29 cellular contexts compared by ENCODE assay signal in the genomic region with DNA sequence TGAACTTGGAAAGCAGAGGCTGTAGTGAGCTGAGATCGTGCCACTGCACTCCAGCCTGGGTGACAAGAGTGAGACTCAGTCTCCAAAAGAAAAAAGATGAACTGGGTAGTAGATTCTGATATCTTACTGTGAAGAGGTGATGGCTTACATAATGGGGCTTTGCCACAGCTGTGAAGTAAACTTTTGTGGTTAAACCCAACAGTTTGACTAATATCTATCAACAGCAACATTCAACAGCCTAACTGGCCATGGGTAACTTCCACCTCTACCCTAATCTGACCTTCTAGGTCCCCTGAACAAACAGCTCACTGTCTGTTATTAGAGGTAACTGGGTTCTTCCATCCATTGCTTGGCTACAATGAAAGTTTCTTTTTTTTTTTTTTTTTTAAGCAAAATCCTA. TPM values are rescaled to one million over a fixed set of nuclear protein-coding genes. Genes with fewer than 3 reads are reported as not detected.
A peak's percentile ranks its signal among the peaks of the same experiment; 100 is the strongest.
DNase-seq lines count a peak whose midpoint lies in the region; ATAC-seq and TF ChIP-seq lines count a peak whose summit lies in the region.
"Had no signal": no experiment of that assay in that cellular context is flagged by ENCODE, and none has a peak within 500 bp of the region (broad histone marks: within the 10 kb centered on the region; RNA-seq: fewer than 3 reads in every experiment).

No MANE protein-coding gene starts in this region.

- ATAC-seq in GM18873 (IDR thresholded peaks at IDR 0.05; ENCODE audit: low FRiP score, unreplicated experiment) (peak; percentile 85), HG03039 (IDR thresholded peaks at IDR 0.05; ENCODE audit: unreplicated experiment) (peak; percentile 54), heart right ventricle (no peak)
- ATAC-seq in naive thymus-derived CD4-positive, alpha-beta T cell: peak; percentile 57
- ATAC-seq: activated CD8-positive, alpha-beta T cell treated with anti-CD3 and anti-CD28 coated beads for 36 hours; PC-3; right lobe of liver; Right ventricle myocardium inferior; SK-N-SH treated with all-trans-retinoic acid at 6 μM for 48 hours had no signal

- POLR2A ChIA-PET in naive thymus-derived CD4-positive, alpha-beta T cell (lab: Charles Lee): no interaction called here

- H3K9me3 ChIP-seq in naive thymus-derived CD4-positive, alpha-beta T cell (ENCODE audit: control insufficient read depth in 2 of 3, low read length in 3 of 3): no peaks in the 10 kb centered on the region
- no peaks in the 10 kb centered on the region for H3K9me3 ChIP-seq in heart right ventricle
- H3K9me3 ChIP-seq: ascending aorta; BLaER1 treated with 17β-estradiol and CSF1 and Interleukin-3, amounts not matched to agents 10 nM and 100 nM; colonic mucosa; right lobe of liver had no signal

- no peak for TF ChIP-seq CTCF in heart right ventricle (IDR thresholded peaks at IDR 0.05)

- H3K4me1 ChIP-seq in naive thymus-derived CD4-positive, alpha-beta T cell (ENCODE audit: control insufficient read depth in 2 of 2, insufficient read depth in 2 of 2, low read length in 2 of 2): no peaks in the 10 kb centered on the region
- peaks cover 0 to 3% (median 0%) of the 10 kb centered on the region in 9 donors for H3K4me1 ChIP-seq in heart right ventricle

- WGBS in heart right ventricle, 2 donors: 91 to 98% methylated on average over 1 of the region's 1 CpG

- H3K27me3 ChIP-seq in naive thymus-derived CD4-positive, alpha-beta T cell (ENCODE audit: control insufficient read depth in 2 of 2, insufficient read depth in 2 of 2, low read length in 2 of 2): no peaks in the 10 kb centered on the region
- H3K27me3 ChIP-seq in heart right ventricle: no peaks in the 10 kb centered on the region
- H3K27me3 ChIP-seq: ascending aorta; BLaER1 treated with 17β-estradiol and CSF1 and Interleukin-3, amounts not matched to agents 10 nM and 100 nM; colonic mucosa; right lobe of liver had no signal

- CTCF ChIA-PET in naive thymus-derived CD4-positive, alpha-beta T cell (lab: Charles Lee): interaction anchor here (0.9 kb wide), 1 partner anchor 17 kb away, joined by 3 read pairs; no protein-coding TSS in a partner anchor

- no peak overlapping the region for H3K4me3 Mint-ChIP-seq in naive thymus-derived CD4-positive, alpha-beta T cell
- H3K4me3 Mint-ChIP-seq: activated CD8-positive, alpha-beta T cell treated with anti-CD3 and anti-CD28 coated beads for 36 hours; activated naive CD8-positive, alpha-beta T cell; type B pancreatic cell had no signal

- H3K36me3 Mint-ChIP-seq in naive thymus-derived CD4-positive, alpha-beta T cell: no peaks in the 10 kb centered on the region
- H3K36me3 Mint-ChIP-seq: activated naive CD8-positive, alpha-beta T cell had no signal

- DNase-seq in M059J (ENCODE audit: low read depth) (peak; percentile 27), heart right ventricle (no peak), NCI-H2081 (lab: John Stamatoyannopoulos, UW) (no peak), NCI-H82 treated with DMSO at 0.1 percent for 48 hours (lab: John Stamatoyannopoulos, UW; ENCODE audit: unreplicated experiment) (no peak)
- DNase-seq in naive thymus-derived CD4-positive, alpha-beta T cell: no peak
- DNase-seq: activated CD8-positive, alpha-beta T cell treated with anti-CD3 and anti-CD28 coated beads for 36 hours; colonic mucosa; COR-L47; DMS53; effector memory CD4-positive, alpha-beta T cell; head of caudate nucleus; KG1; kidney glomerular epithelial cell; NCI-H1048; NCI-H187 treated with DMSO at 0.1 percent for 48 hours; PC-3; posterior cingulate gyrus; right lobe of liver; stimulated activated CD4-positive, alpha-beta T cell treated with anti-CD3 and anti-CD28 coated beads, Interleukin-2, amount 100 ng/mL, for 48 hours had no signal

- no peaks in the 10 kb centered on the region for H3K9me3 Mint-ChIP-seq in naive thymus-derived CD4-positive, alpha-beta T cell
- H3K9me3 Mint-ChIP-seq: activated CD8-positive, alpha-beta T cell treated with anti-CD3 and anti-CD28 coated beads for 36 hours; type B pancreatic cell had no signal

- no peaks in the 10 kb centered on the region for H3K4me1 Mint-ChIP-seq in naive thymus-derived CD4-positive, alpha-beta T cell

- H3K36me3 ChIP-seq in naive thymus-derived CD4-positive, alpha-beta T cell (ENCODE audit: control insufficient read depth in 2 of 3, insufficient read depth in 3 of 3, low read length in 3 of 3): no peaks in the 10 kb centered on the region
- peaks cover 0 to 10% (median 0%) of the 10 kb centered on the region in 9 donors for H3K36me3 ChIP-seq in heart right ventricle
- H3K36me3 ChIP-seq: cardiac muscle cell, colonic mucosa had no signal

- intact Hi-C loops in naive thymus-derived CD4-positive, alpha-beta T cell (cut with micrococcal nuclease): no loop called here
- intact Hi-C loops in heart right ventricle (cut with DNase I): no loop called here

- H3K4me3 ChIP-seq in naive thymus-derived CD4-positive, alpha-beta T cell (ENCODE audit: low read length): no peak overlapping the region
- H3K4me3 ChIP-seq in heart right ventricle: no peak overlapping the region
- H3K4me3 ChIP-seq: ascending aorta; BLaER1 treated with 17β-estradiol and CSF1 and Interleukin-3, amounts not matched to agents 10 nM and 100 nM; cardiac muscle cell; colonic mucosa; lung; right lobe of liver had no signal

- no peak overlapping the region for H3K27ac ChIP-seq in naive thymus-derived CD4-positive, alpha-beta T cell (ENCODE audit: low read depth, low read length)
- no peak overlapping the region for H3K27ac ChIP-seq in heart right ventricle
- H3K27ac ChIP-seq: ascending aorta; BLaER1 treated with 17β-estradiol and CSF1 and Interleukin-3, amounts not matched to agents 10 nM and 100 nM; cardiac muscle cell; colonic mucosa; right lobe of liver had no signal

- H3K27ac Mint-ChIP-seq in naive thymus-derived CD4-positive, alpha-beta T cell: no peak overlapping the region
- H3K27ac Mint-ChIP-seq: activated CD8-positive, alpha-beta T cell treated with anti-CD3 and anti-CD28 coated beads for 36 hours; activated naive CD8-positive, alpha-beta T cell; type B pancreatic cell had no signal

- no peaks in the 10 kb centered on the region for H3K27me3 Mint-ChIP-seq in naive thymus-derived CD4-positive, alpha-beta T cell
- H3K27me3 Mint-ChIP-seq: activated CD8-positive, alpha-beta T cell treated with anti-CD3 and anti-CD28 coated beads for 36 hours; activated naive CD8-positive, alpha-beta T cell; type B pancreatic cell had no signal

RNA-seq across cellular contexts. Expression of a gene that starts 52.1 kb away (rescaled TPM):
- 21.9 and 31.7 TPM in 2 replicates for total RNA-seq in M059J (2014; rRNA removed; shearing (Covaris generic))
- 1 to 10 TPM in 4 of 5 experiments, not detected in 1; 1.2 to 7.1 (median 2.0) TPM for total RNA-seq in naive thymus-derived CD4-positive, alpha-beta T cell
- 1 to 10 TPM in 1 of 2 donors, under 1 TPM in 1; 0.46 to 3.5 TPM for polyA plus RNA-seq in naive thymus-derived CD4-positive, alpha-beta T cell
- 10 to 100 TPM in 7 of 10 donors, 1 to 10 TPM in 3; 7.9 to 12.7 (median 11.0) TPM for total RNA-seq in heart right ventricle
- 10 to 100 TPM; 10.1 to 15.2 TPM for polyA plus RNA-seq in heart right ventricle

Comparison
In these comparisons a context has a peak if more than half of its experiments do, and no peak if none do; other contexts are left out.
1. ATAC-seq: peak in GM18873 (single experiment), HG03039 (single experiment) and naive thymus-derived CD4-positive, alpha-beta T cell (single experiment); none in heart right ventricle (0 of 8).